ENCODE assay signal across 22 cellular contexts in the genomic region with DNA sequence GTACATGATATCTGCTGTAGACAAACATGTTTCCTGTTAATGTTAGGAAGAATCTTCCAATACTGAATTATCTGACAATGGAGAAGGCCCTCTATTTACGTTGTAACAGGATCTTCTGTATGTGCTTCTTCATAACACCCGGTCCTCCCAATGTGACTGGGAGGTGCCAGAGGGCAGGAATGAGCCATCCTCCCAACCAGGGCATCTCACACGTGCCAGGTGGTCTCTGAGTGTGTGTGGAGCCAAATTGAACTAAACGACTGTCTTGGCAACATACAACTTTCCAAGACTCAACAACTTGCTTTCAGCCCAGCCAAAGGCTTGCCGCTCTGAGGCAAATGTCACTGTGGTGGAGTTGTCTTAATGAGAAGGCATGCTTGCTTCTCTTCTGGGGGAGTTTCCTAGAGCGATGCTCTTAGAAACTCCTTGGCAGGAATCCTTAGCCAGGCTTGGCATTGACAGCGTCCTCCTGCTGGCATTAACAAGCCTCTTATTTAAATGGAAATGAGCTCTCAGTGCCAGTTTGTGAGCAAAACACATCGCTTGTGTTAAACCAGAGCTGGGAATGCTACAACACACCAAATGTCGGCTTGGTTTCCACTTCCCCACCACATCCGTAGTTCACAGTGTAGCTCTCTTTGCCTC.
DNase-seq lines count a peak whose midpoint lies in the region; ATAC-seq and TF ChIP-seq lines count a peak whose summit lies in the region.
"Had no signal": no experiment of that assay in that cellular context is flagged by ENCODE, and none has a peak within 500 bp of the region (broad histone marks: within the 10 kb centered on the region; RNA-seq: fewer than 3 reads in every experiment).

No MANE protein-coding gene starts in this region.

- H3K27me3 Mint-ChIP-seq in GM23338 (ENCODE audit: insufficient read depth, low read depth, poor library complexity), result no peaks in the 10 kb centered on the region
- H3K27me3 Mint-ChIP-seq: naive B cell had no signal

- H3K9me2 ChIP-seq in GM23338 (ENCODE audit: insufficient read depth), result no peaks in the 10 kb centered on the region

- no peak for TF ChIP-seq CTCF in GM23338 (conservative IDR thresholded peaks at IDR 0.05; ENCODE audit: low read depth in 2 of 2)
- no peak for TF ChIP-seq CTCF in lower lobe of right lung (IDR thresholded peaks at IDR 0.05)
- TF ChIP-seq CTCF in uterus (IDR thresholded peaks at IDR 0.05), result no peak

- no peak overlapping the region for H3K4me3 ChIP-seq in GM23338
- no peak overlapping the region for H3K4me3 ChIP-seq in lower lobe of right lung
- no peak overlapping the region for H3K4me3 ChIP-seq in uterus
- H3K4me3 ChIP-seq: esophagus squamous epithelium, heart right ventricle, lung had no signal

- no peak overlapping the region for H3K4me2 ChIP-seq in GM23338

- H3K27ac ChIP-seq in GM23338 (ENCODE audit: low read depth), result no peak overlapping the region
- peak overlapping the region; percentile 54 for H3K27ac ChIP-seq in lower lobe of right lung
- no peak overlapping the region for H3K27ac ChIP-seq in substantia nigra (ENCODE audit: low read depth, low read length, poor library complexity, severe bottlenecking)
- no peak overlapping the region for H3K27ac ChIP-seq in uterus

- no peaks in the 10 kb centered on the region for H3K79me2 ChIP-seq in GM23338 (replicated peaks; ENCODE audit: insufficient read depth)

- H2AFZ ChIP-seq in GM23338, result no peak overlapping the region; the same call in 1 of the 2 replicates

- H3K27me3 ChIP-seq in GM23338 (ENCODE audit: insufficient read depth) (no peaks in the 10 kb centered on the region), lower lobe of right lung (ENCODE audit: low read depth) (peaks cover 4% of the 10 kb centered on the region), uterus (no peaks in the 10 kb centered on the region)
- H3K27me3 ChIP-seq: esophagus squamous epithelium had no signal

- H4K20me1 ChIP-seq in GM23338 (replicated peaks; ENCODE audit: insufficient read depth), result no peaks in the 10 kb centered on the region

- no peak overlapping the region for H3K27ac Mint-ChIP-seq in GM23338
- H3K27ac Mint-ChIP-seq: naive B cell had no signal

- TF ChIP-seq POLR2A in uterus (IDR thresholded peaks at IDR 0.05), result no peak

- H3F3A ChIP-seq in GM23338 (replicated peaks; ENCODE audit: low read depth), result no peaks in the 10 kb centered on the region

- H3K4me3 Mint-ChIP-seq in GM23338, result no peak overlapping the region
- H3K4me3 Mint-ChIP-seq: CD8-positive, alpha-beta memory T cell had no signal

- DNase-seq in GM23338 (ENCODE audit: low spot score) (no peak), cerebellum (ENCODE audit: low spot score) (peak; percentile 62), lower lobe of right lung (no peak), substantia nigra (lab: John Stamatoyannopoulos, UW) (peak in 35 of 49 donors; percentile 5 to 73 (median 35)), ureter (ENCODE audit: low spot score) (no peak), uterus (no peak)
- DNase-seq: activated CD4-positive, alpha-beta T cell treated with anti-CD3 and anti-CD28 coated beads, Interleukin-2, amount 50 U/mL, for 1 hour; activated CD8-positive, alpha-beta memory T cell treated with anti-CD3 and anti-CD28 coated beads, Interleukin-2, amount 50 U/mL, for 48 hours; activated gamma-delta T cell; CD8-positive, alpha-beta memory T cell; cerebellar nuclear complex; effector memory CD4-positive, alpha-beta T cell; esophagus squamous epithelium; heart right ventricle; naive B cell; NCI-H1092 treated with DMSO at 0.1 percent for 48 hours; NCI-H2107; NCI-H524 treated with DMSO at 0.1 percent for 48 hours; SHP77; stimulated activated CD4-positive, alpha-beta T cell treated with anti-CD3 and anti-CD28 coated beads, Interleukin-4, amount 100 ng/mL, for 4 hours had no signal

- H3K36me3 ChIP-seq in GM23338 (ENCODE audit: insufficient read depth) (no peaks in the 10 kb centered on the region), lower lobe of right lung (no peaks in the 10 kb centered on the region), uterus (no peaks in the 10 kb centered on the region)
- H3K36me3 ChIP-seq: esophagus squamous epithelium, heart right ventricle had no signal

- H3K4me1 ChIP-seq in GM23338 (ENCODE audit: insufficient read depth), result peaks cover 5% of the 10 kb centered on the region; the same call in 1 of the 2 replicates
- H3K4me1 ChIP-seq in lower lobe of right lung, result peaks cover 16% of the 10 kb centered on the region
- H3K4me1 ChIP-seq in uterus, result peaks cover 0 to 3% of the 10 kb centered on the region in 2 donors

- H3K36me3 Mint-ChIP-seq in GM23338 (ENCODE audit: low read depth), result no peaks in the 10 kb centered on the region
- H3K36me3 Mint-ChIP-seq: naive B cell had no signal

- ATAC-seq in GM23338 (peak; percentile 76), lower lobe of right lung (no peak), HG02970 (IDR thresholded peaks at IDR 0.05; ENCODE audit: low FRiP score, unreplicated experiment) (no peak)

- no peaks in the 10 kb centered on the region for H3K9me3 Mint-ChIP-seq in GM23338
- H3K9me3 Mint-ChIP-seq: CD8-positive, alpha-beta memory T cell had no signal

- H3K9me3 ChIP-seq in lower lobe of right lung (no peaks in the 10 kb centered on the region), uterus (no peaks in the 10 kb centered on the region)
- H3K9me3 ChIP-seq: esophagus squamous epithelium, heart right ventricle had no signal

- H3K4me1 Mint-ChIP-seq in GM23338, result peaks cover 12% of the 10 kb centered on the region; the same call in 2 of the 3 replicates
- H3K4me1 Mint-ChIP-seq: CD8-positive, alpha-beta memory T cell; naive B cell had no signal

- intact Hi-C loops in lower lobe of right lung (cut with DNase I) (no loop called here), uterus (cut with DNase I; ENCODE audit: low total_unique reads) (no loop called here)

TF ChIP-seq in GM23338, 12 proteins besides CTCF, POLR2A, EP300 and RAD21 (continues in another document):
- no peak for TF ChIP-seq EZH2phosphoT487 (IDR thresholded peaks at IDR 0.05; ENCODE audit: unreplicated experiment)
- TF ChIP-seq REST (IDR thresholded peaks at IDR 0.05; ENCODE audit: unreplicated experiment), result no peak
- no peak for TF ChIP-seq POLR2AphosphoS5 (IDR thresholded peaks at IDR 0.05; ENCODE audit: low read depth)
- TF ChIP-seq ZNF331 (CRISPR knock-in tag; IDR thresholded peaks at IDR 0.05; ENCODE audit: low read depth), result no peak
- TF ChIP-seq ZNF114 (CRISPR knock-in tag; IDR thresholded peaks at IDR 0.05), result no peak
- TF ChIP-seq STAT1 (IDR thresholded peaks at IDR 0.05; ENCODE audit: unreplicated experiment), result no peak

Comparison
In these comparisons a context has a peak if more than half of its experiments do, and no peak if none do; other contexts are left out.
1. DNase-seq: peak in cerebellum (single experiment) and substantia nigra (35 of 49); none in GM23338 (single experiment), lower lobe of right lung (single experiment), ureter (single experiment) and uterus (0 of 2).